Comparison of ENCODE assay signal across 20 cellular contexts in genomic region chr13:68099616-68100015, GRCh38.
A peak's percentile ranks its signal among the peaks of the same experiment; 100 is the strongest.
DNase-seq lines count a peak whose midpoint lies in the region; ATAC-seq and TF ChIP-seq lines count a peak whose summit lies in the region.
"Had no signal": no experiment of that assay in that cellular context is flagged by ENCODE, and none has a peak within 500 bp of the region (broad histone marks: within the 10 kb centered on the region; RNA-seq: fewer than 3 reads in every experiment).

No MANE protein-coding gene starts in this region.

- no peak for ATAC-seq in gastroesophageal sphincter
- ATAC-seq in HG02981 (IDR thresholded peaks at IDR 0.05; ENCODE audit: unreplicated experiment): no peak
- ATAC-seq: activated T-cell treated with anti-CD3 and anti-CD28 coated beads, Interleukin-2, amount 50 U/mL, for 72 hours had no signal

- H3K4me1 Mint-ChIP-seq in nephron progenitor cell: no peaks in the 10 kb centered on the region

- H3K27me3 Mint-ChIP-seq in nephron progenitor cell (ENCODE audit: low read depth, poor library complexity): no peaks in the 10 kb centered on the region
- H3K27me3 Mint-ChIP-seq: IgD-negative memory B cell had no signal

- H3K4ac ChIP-seq in neuronal stem cell (ENCODE audit: low read length): no peak overlapping the region

- no peak overlapping the region for H3K23ac ChIP-seq in neuronal stem cell (ENCODE audit: low read depth, low read length, poor library complexity)

- no CpG with 5 or more reads among the region's 1 CpG for WGBS in neuronal stem cell (ENCODE audit: extremely low coverage in 2 of 2, insufficient read length in 2 of 2, insufficient replicate concordance in 1 of 2), 2 donors
- 57 to 86% methylated on average over 1 of the region's 1 CpG for WGBS in gastroesophageal sphincter (ENCODE audit: low coverage in 1 of 2), 2 donors

- no peak overlapping the region for H4K91ac ChIP-seq in neuronal stem cell (ENCODE audit: low read depth, low read length, poor library complexity)

- H2AK5ac ChIP-seq in neuronal stem cell (ENCODE audit: low read depth, low read length): no peak overlapping the region

- H3K4me3 Mint-ChIP-seq in nephron progenitor cell: no peak overlapping the region
- H3K4me3 Mint-ChIP-seq: activated T-cell treated with anti-CD3 and anti-CD28 coated beads, Interleukin-2, amount 50 U/mL, for 72 hours; IgD-negative memory B cell had no signal

- H3K36me3 ChIP-seq in neuronal stem cell (replicated peaks in 1 of 2; ENCODE audit: control insufficient read depth in 2 of 2, insufficient read depth in 2 of 2, low read length in 2 of 2): no peaks in the 10 kb centered on the region
- no peaks in the 10 kb centered on the region for H3K36me3 ChIP-seq in gastroesophageal sphincter
- H3K36me3 ChIP-seq: BLaER1, prostate gland, tibial nerve had no signal

- H3K27me3 ChIP-seq in neuronal stem cell (ENCODE audit: control insufficient read depth in 3 of 3, insufficient read depth in 3 of 3, low read depth in 1 of 3, low read length in 3 of 3) (no peaks in the 10 kb centered on the region), gastroesophageal sphincter (no peaks in the 10 kb centered on the region)
- H3K27me3 ChIP-seq: BLaER1, tibial nerve had no signal

- H3K27ac ChIP-seq in neuronal stem cell (replicated peaks; ENCODE audit: low read length) (no peak overlapping the region), gastroesophageal sphincter (no peak overlapping the region)
- H3K27ac ChIP-seq: BLaER1, prostate gland, tibial nerve had no signal

- no peak overlapping the region for H2BK15ac ChIP-seq in neuronal stem cell (ENCODE audit: low read length)

- TF ChIP-seq POLR2A in gastroesophageal sphincter (IDR thresholded peaks at IDR 0.05): no peak

- DNase-seq in HS-5 (ENCODE audit: low read depth) (peak; percentile 47), RKO (ENCODE audit: low spot score) (peak; percentile 72), epithelial cell of proximal tubule (ENCODE audit: low read depth) (peak; percentile 59), neuronal stem cell (ENCODE audit: low spot score) (no peak), nephron progenitor cell (no peak), iPS-NIHi11 (ENCODE audit: low spot score) (no peak)
- DNase-seq: activated T-cell treated with anti-CD3 and anti-CD28 coated beads, Interleukin-2, amount 50 U/mL, for 72 hours; amygdala; DND-41; kidney; NCI-H1694 treated with DMSO at 0.1 percent for 48 hours; NCI-H524 treated with DMSO at 0.1 percent for 48 hours; stimulated activated CD4-positive, alpha-beta T cell treated with anti-CD3 and anti-CD28 coated beads, Interleukin-1b, Interleukin-23, amount 100 ng/mL, for 48 hours; T-helper 9 cell had no signal

- H2AFZ ChIP-seq in neuronal stem cell (ENCODE audit: low read length): peak overlapping the region; percentile 41

- no peak overlapping the region for H3K27ac Mint-ChIP-seq in nephron progenitor cell
- H3K27ac Mint-ChIP-seq: activated T-cell treated with anti-CD3 and anti-CD28 coated beads, Interleukin-2, amount 50 U/mL, for 72 hours; IgD-negative memory B cell had no signal

- H3K4me3 ChIP-seq in epithelial cell of proximal tubule (ENCODE audit: low read depth, low read length) (no peak overlapping the region), neuronal stem cell (ENCODE audit: low read length in 2 of 2) (no peak overlapping the region), gastroesophageal sphincter (no peak overlapping the region)
- H3K4me3 ChIP-seq: BLaER1, prostate gland, tibial nerve had no signal

- no peaks in the 10 kb centered on the region for H3K9me3 ChIP-seq in neuronal stem cell (replicated peaks in 1 of 2; ENCODE audit: control insufficient read depth in 2 of 2, insufficient read depth in 1 of 2, low read depth in 1 of 2, low read length in 2 of 2)
- no peaks in the 10 kb centered on the region for H3K9me3 ChIP-seq in gastroesophageal sphincter
- H3K9me3 ChIP-seq: BLaER1, prostate gland, tibial nerve had no signal

- no peak overlapping the region for H2BK12ac ChIP-seq in neuronal stem cell (ENCODE audit: low read length)

- H3K9me3 Mint-ChIP-seq in nephron progenitor cell: no peaks in the 10 kb centered on the region

- H3K79me1 ChIP-seq in neuronal stem cell (ENCODE audit: low read depth, low read length): no peaks in the 10 kb centered on the region

- H2BK120ac ChIP-seq in neuronal stem cell (ENCODE audit: low read depth, low read length): no peak overlapping the region

- TF ChIP-seq EP300 in gastroesophageal sphincter (IDR thresholded peaks at IDR 0.05): no peak

- no peak overlapping the region for H2BK5ac ChIP-seq in neuronal stem cell (ENCODE audit: low read length)

- H3K4me2 ChIP-seq in neuronal stem cell (ENCODE audit: insufficient read depth, low read length, poor library complexity, severe bottlenecking): no peak overlapping the region
- H3K4me2 ChIP-seq: BLaER1 had no signal

- no peaks in the 10 kb centered on the region for H3K36me3 Mint-ChIP-seq in nephron progenitor cell (ENCODE audit: low read depth)
- H3K36me3 Mint-ChIP-seq: IgD-negative memory B cell had no signal

- H3K9ac ChIP-seq in neuronal stem cell (ENCODE audit: low read depth, low read length, poor library complexity): no peak overlapping the region
- H3K9ac ChIP-seq: BLaER1 had no signal

- H3K4me1 ChIP-seq in neuronal stem cell (ENCODE audit: control insufficient read depth in 2 of 2, insufficient read depth in 1 of 2, low read depth in 1 of 2, low read length in 2 of 2): no peaks in the 10 kb centered on the region
- no peaks in the 10 kb centered on the region for H3K4me1 ChIP-seq in gastroesophageal sphincter
- H3K4me1 ChIP-seq: BLaER1, prostate gland, tibial nerve had no signal

- no peak overlapping the region for H3K18ac ChIP-seq in neuronal stem cell (ENCODE audit: low read length)

- no peak overlapping the region for H3K14ac ChIP-seq in neuronal stem cell (ENCODE audit: low read length)

- TF ChIP-seq CTCF in epithelial cell of proximal tubule (conservative IDR thresholded peaks at IDR 0.05; ENCODE audit: low read depth, low read length) (no peak), nephron progenitor cell (IDR thresholded peaks at IDR 0.05) (no peak), gastroesophageal sphincter (IDR thresholded peaks at IDR 0.05) (no peak)

- no peak overlapping the region for H4K8ac ChIP-seq in neuronal stem cell (ENCODE audit: low read depth, low read length)

Comparison
In these comparisons a context has a peak if more than half of its experiments do, and no peak if none do; other contexts are left out.
1. DNase-seq: peak in HS-5 (single experiment), RKO (single experiment) and epithelial cell of proximal tubule (single experiment); none in neuronal stem cell (single experiment), nephron progenitor cell (single experiment) and iPS-NIHi11 (single experiment).